8 cellular contexts compared by ENCODE assay signal in the genomic region with DNA sequence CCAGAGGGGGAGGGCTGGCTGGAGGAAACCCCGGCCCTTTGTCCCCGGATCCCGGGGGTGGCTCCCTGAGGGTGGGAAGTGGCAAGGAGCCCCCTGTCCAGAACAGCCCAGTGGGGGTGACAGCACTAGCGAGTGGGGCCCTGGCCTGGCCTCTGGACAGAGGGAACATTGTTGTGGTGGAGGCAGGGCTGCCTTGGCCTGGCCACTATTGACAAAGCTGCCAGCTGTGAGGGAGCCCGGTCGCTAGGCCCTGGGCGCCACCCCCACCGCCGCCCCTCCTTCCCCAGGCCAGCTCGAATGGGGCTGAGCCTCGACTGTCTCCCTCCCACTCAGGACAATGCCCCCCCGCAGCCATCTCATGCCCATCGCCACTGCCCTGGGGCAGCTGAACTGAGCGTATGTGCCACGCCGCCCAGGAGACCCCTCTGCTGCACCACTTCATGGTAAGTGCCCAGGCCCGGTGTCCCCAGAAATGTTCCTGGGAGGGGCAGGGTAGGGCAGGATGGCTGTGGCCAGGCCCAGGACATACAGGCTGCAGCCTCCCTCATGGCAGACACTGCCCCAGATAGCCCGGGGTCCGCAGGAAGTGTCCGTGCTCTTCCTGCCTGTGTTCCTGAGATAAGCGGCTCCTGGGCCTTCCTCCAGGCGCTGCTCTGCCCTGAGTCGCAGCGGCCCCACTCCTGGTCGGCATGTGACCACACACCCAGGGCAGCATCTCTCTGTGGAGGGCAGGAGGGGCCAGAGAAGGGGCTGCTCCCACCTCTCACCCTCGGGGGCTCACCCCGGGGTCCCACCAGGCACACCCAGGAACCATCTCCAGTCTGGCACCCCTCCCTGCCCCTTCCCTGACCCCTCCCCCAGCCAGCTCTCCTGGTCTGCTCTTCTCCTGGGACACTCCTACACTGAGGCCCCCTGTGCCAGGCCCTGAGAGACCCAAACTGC. TPM values are rescaled to one million over a fixed set of nuclear protein-coding genes. Genes with fewer than 3 reads are reported as not detected.
DNase-seq lines count a peak whose midpoint lies in the region; ATAC-seq, FAIRE-seq and TF ChIP-seq lines count a peak whose summit lies in the region.

No MANE protein-coding gene starts in this region.

- no peak overlapping the region for H3K4me3 ChIP-seq in A549

- 82% methylated on average over 14 of the region's 27 CpGs for WGBS in A549 (ENCODE audit: missing lambda C conversion rate)

- no peaks in the 10 kb centered on the region for H3K9me3 ChIP-seq in A549

- DNase-seq in A549 (ENCODE audit: low read depth in 1 of 2, low spot score in 1 of 2): no peak
- peak; percentile 4 for DNase-seq in HuH-7.5 (ENCODE audit: low spot score)
- peak; percentile 22 to 97 (median 87) for DNase-seq in caudate nucleus (lab: John Stamatoyannopoulos, UW)
- no peak for DNase-seq in mesothelial cell of epicardium (ENCODE audit: low spot score in 2 of 2, unreplicated experiment in 2 of 2)
- DNase-seq in stimulated activated CD4-positive, alpha-beta T cell treated with anti-CD3 and anti-CD28 coated beads, Interleukin-4, amount 100 ng/mL, for 24 hours: no peak
- DNase-seq in DMS 273 treated with DMSO at 0.1 percent for 48 hours (lab: John Stamatoyannopoulos, UW): no peak

- peak overlapping the region; percentile 74 for H3K27ac Mint-ChIP-seq in mesothelial cell of epicardium

- H3K4me2 ChIP-seq in A549: peak overlapping the region; percentile 54

- H3K36me3 Mint-ChIP-seq in mesothelial cell of epicardium: no peaks in the 10 kb centered on the region

- no peak overlapping the region for H3K4me3 Mint-ChIP-seq in mesothelial cell of epicardium

- H3K27me3 Mint-ChIP-seq in mesothelial cell of epicardium (ENCODE audit: low read depth): no peaks in the 10 kb centered on the region

- POLR2A ChIA-PET in A549 (lab: Yijun Ruan, JAX): interaction anchor here (0.9 to 1.2 kb wide), 3 partner anchors 18 to 163 kb away, joined by 3 to 4 read pairs (median 3); no protein-coding TSS in a partner anchor

- FAIRE-seq in A549 (lab: Jason Lieb, UNC): no peak

- TF ChIP-seq CTCF in A549 (IDR thresholded peaks at IDR 0.05) (no peak), mesothelial cell of epicardium (IDR thresholded peaks at IDR 0.05; ENCODE audit: unreplicated experiment) (no peak)

- H3K4me1 ChIP-seq in A549: peaks cover 16% of the 10 kb centered on the region; the same call in 2 of the 3 replicates

- ATAC-seq in A549 (peak in 1 of 2 experiments; percentile 12; a peak in 3 of 6 replicates), GM18502 (IDR thresholded peaks at IDR 0.05; ENCODE audit: poor library complexity, unreplicated experiment) (no peak), HG02870 (IDR thresholded peaks at IDR 0.05; ENCODE audit: unreplicated experiment) (no peak)

- no peak for TF ChIP-seq POLR2A in A549 (IDR thresholded peaks at IDR 0.05; ENCODE audit: low read length)

- H3K4me1 Mint-ChIP-seq in mesothelial cell of epicardium: peaks cover 10% of the 10 kb centered on the region

- no peak for TF ChIP-seq EP300 in A549 (IDR thresholded peaks at IDR 0.05)

- TF ChIP-seq RAD21 in A549 (conservative IDR thresholded peaks at IDR 0.05 in 1 of 2, IDR thresholded peaks at IDR 0.05 in 1 of 2): no peak

- CTCF ChIA-PET in A549 (lab: Yijun Ruan, JAX): interaction anchor here (1.1 to 4.3 kb wide), 12 partner anchors 7 to 198 kb away, joined by 3 to 41 read pairs (median 8); partner anchors contain the start of gene RENBP

- H3K9me3 Mint-ChIP-seq in mesothelial cell of epicardium: no peaks in the 10 kb centered on the region

- peak overlapping the region in 1 of 2 experiments; percentile 82; a peak in 4 of 6 replicates for H3K27ac ChIP-seq in A549
- H3K27ac ChIP-seq in caudate nucleus (ENCODE audit: low read depth, low read length): peak overlapping the region; percentile 98

TF ChIP-seq in A549, 52 proteins besides CTCF, POLR2A, EP300 and RAD21 (continues in another document):
- TF ChIP-seq POLR2AphosphoS2 (conservative IDR thresholded peaks at IDR 0.05; ENCODE audit: low read length) (no peak), SMC3 (IDR thresholded peaks at IDR 0.05) (no peak), RCOR1 (IDR thresholded peaks at IDR 0.05; ENCODE audit: low read depth, low read length) (no peak), HEYL (CRISPR knock-in tag; IDR thresholded peaks at IDR 0.05) (no peak), FOSL2 (IDR thresholded peaks at IDR 0.05) (no peak), FOSL2 (CRISPR knock-in tag; IDR thresholded peaks at IDR 0.05) (no peak), ZFP36 (IDR thresholded peaks at IDR 0.05; ENCODE audit: borderline replicate concordance, partially characterized antibody) (no peak), TP53 (CRISPR knock-in tag; IDR thresholded peaks at IDR 0.05) (no peak), PHF8 (IDR thresholded peaks at IDR 0.05; ENCODE audit: borderline replicate concordance, low read depth) (no peak), MYC (IDR thresholded peaks at IDR 0.05; ENCODE audit: borderline replicate concordance, low read length) (no peak), HMGXB4 (CRISPR knock-in tag; IDR thresholded peaks at IDR 0.05; ENCODE audit: borderline replicate concordance) (no peak), HOXB5 (CRISPR knock-in tag; IDR thresholded peaks at IDR 0.05) (no peak), ZNF302 (CRISPR knock-in tag; IDR thresholded peaks at IDR 0.05) (no peak)

RNA-seq across cellular contexts. Expression of gene PLXNB3, which starts 1.4 kb away (rescaled TPM):
- polyA plus RNA-seq in A549 (2011; rRNA removed): 1.1 and 1.2 TPM in 2 replicates
- 4.1 and 5.5 TPM in 2 replicates for polyA plus RNA-seq in A549 (2012; cell fraction: cytosol; rRNA removed)
- polyA plus RNA-seq in A549 (2012; cell fraction: nucleus; rRNA removed): 16.1 and 22.5 TPM in 2 replicates
- polyA plus RNA-seq in A549 (2017; fragmentation: RNase III; extraction: RNeasy Plus Mini Kit Qiagen cat#74134 plus additional on column Dnase treatment): 2.5 to 3.9 TPM (median 3.1 TPM) in 3 replicates
- polyA minus RNA-seq in A549 (2011; rRNA and poly(A)+ RNA removed): 2.0 and 3.2 TPM in 2 replicates
- total RNA-seq in mesothelial cell of epicardium: 3.6 to 4.3 TPM (median 4.3 TPM) in 3 replicates

RNA-seq across cellular contexts. Expression of gene SRPK3, which starts 15.4 kb away (rescaled TPM):
- polyA plus RNA-seq in A549 (2011; rRNA removed) (not detected in 2 replicates), A549 (2017; fragmentation: RNase III; extraction: RNeasy Plus Mini Kit Qiagen cat#74134 plus additional on column Dnase treatment) (0.03 to 0.08 TPM (median 0.05 TPM) in 3 replicates)
- polyA plus RNA-seq in A549 (2012; cell fraction: cytosol; rRNA removed): 0.04 and 0.08 TPM in 2 replicates
- 0.17 and 0.35 TPM in 2 replicates for polyA plus RNA-seq in A549 (2012; cell fraction: nucleus; rRNA removed)
- not detected in 2 replicates for polyA minus RNA-seq in A549 (2011; rRNA and poly(A)+ RNA removed)
- 0.14 to 0.16 TPM in 2 of 3 replicates, not detected in the other for total RNA-seq in mesothelial cell of epicardium

RNA-seq across cellular contexts. Expression of gene IDH3G, which starts 28.8 kb away (rescaled TPM):
- polyA plus RNA-seq in A549 (2011; rRNA removed) (45.6 and 50.7 TPM in 2 replicates), A549 (2017; fragmentation: RNase III; extraction: RNeasy Plus Mini Kit Qiagen cat#74134 plus additional on column Dnase treatment) (58.5 to 60.3 TPM (median 59.9 TPM) in 3 replicates)
- polyA plus RNA-seq in A549 (2012; cell fraction: cytosol; rRNA removed): 115 and 121 TPM in 2 replicates
- polyA plus RNA-seq in A549 (2012; cell fraction: nucleus; rRNA removed): 209 and 300 TPM in 2 replicates
- 102 and 107 TPM in 2 replicates for polyA minus RNA-seq in A549 (2011; rRNA and poly(A)+ RNA removed)
- 49.6 to 55.0 TPM (median 53.5 TPM) in 3 replicates for total RNA-seq in mesothelial cell of epicardium

RNA-seq across cellular contexts. Expression of gene SSR4, which starts 29.1 kb away (rescaled TPM):
- polyA plus RNA-seq in A549 (2011; rRNA removed) (212 and 293 TPM in 2 replicates), A549 (2017; fragmentation: RNase III; extraction: RNeasy Plus Mini Kit Qiagen cat#74134 plus additional on column Dnase treatment) (347 to 354 TPM (median 352 TPM) in 3 replicates)
- polyA plus RNA-seq in A549 (2012; cell fraction: cytosol; rRNA removed): 446 and 484 TPM in 2 replicates
- polyA plus RNA-seq in A549 (2012; cell fraction: nucleus; rRNA removed): 340 and 444 TPM in 2 replicates
- 139 and 189 TPM in 2 replicates for polyA minus RNA-seq in A549 (2011; rRNA and poly(A)+ RNA removed)
- total RNA-seq in mesothelial cell of epicardium: 213 to 228 TPM (median 214 TPM) in 3 replicates

RNA-seq across cellular contexts. Expression of gene ABCD1, which starts 40.8 kb away (rescaled TPM):
- 1.7 and 1.8 TPM in 2 replicates for polyA plus RNA-seq in A549 (2011; rRNA removed)
- 3.0 and 3.8 TPM in 2 replicates for polyA plus RNA-seq in A549 (2012; cell fraction: cytosol; rRNA removed)
- polyA plus RNA-seq in A549 (2012; cell fraction: nucleus; rRNA removed): 10.0 and 12.8 TPM in 2 replicates
- 3.3 to 5.1 TPM (median 3.8 TPM) in 3 replicates for polyA plus RNA-seq in A549 (2017; fragmentation: RNase III; extraction: RNeasy Plus Mini Kit Qiagen cat#74134 plus additional on column Dnase treatment)
- 2.1 and 4.0 TPM in 2 replicates for polyA minus RNA-seq in A549 (2011; rRNA and poly(A)+ RNA removed)
- total RNA-seq in mesothelial cell of epicardium: 15.4 to 18.3 TPM (median 15.4 TPM) in 3 replicates

Comparison
In these comparisons a context has a peak if more than half of its experiments do, and no peak if none do; other contexts are left out.
1. DNase-seq: peak in HuH-7.5 (single experiment) and caudate nucleus (61 of 61); none in A549 (0 of 2), mesothelial cell of epicardium (0 of 2), stimulated activated CD4-positive, alpha-beta T cell treated with anti-CD3 and anti-CD28 coated beads, Interleukin-4, amount 100 ng/mL, for 24 hours (single experiment) and DMS 273 treated with DMSO at 0.1 percent for 48 hours (single experiment).